1 cellular context compared by ENCODE assay signal in the genomic region with DNA sequence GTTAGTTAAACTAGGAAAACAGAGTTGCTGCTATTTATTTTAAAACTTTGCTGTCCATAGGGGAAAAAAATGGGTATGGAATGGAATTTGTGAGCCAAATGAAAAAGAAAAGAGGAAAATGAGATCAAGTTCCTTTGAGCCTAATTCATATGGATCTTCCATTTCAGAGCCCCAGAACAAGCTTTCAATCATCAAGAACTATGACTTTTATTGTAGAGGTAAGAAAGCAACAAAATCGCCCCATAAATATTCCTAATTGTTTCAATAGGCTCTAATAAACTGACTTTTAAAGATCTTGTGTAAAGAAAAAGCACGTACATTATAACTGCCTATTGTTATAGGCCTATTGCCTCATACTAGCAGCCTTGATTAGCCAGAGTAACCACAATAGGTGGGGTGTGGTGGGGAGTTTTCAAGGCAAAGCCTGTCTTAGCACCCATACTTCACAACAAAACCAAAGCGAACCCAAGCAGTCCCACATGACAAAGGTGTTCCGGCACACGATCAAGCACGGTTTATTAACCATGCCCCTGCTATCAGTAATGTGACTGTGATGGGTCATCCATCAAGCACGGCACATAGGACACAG.
TF ChIP-seq lines count a peak whose summit lies in the region.

No MANE protein-coding gene starts in this region.

TF ChIP-seq in IMR-90, 13 proteins besides CTCF, POLR2A, EP300 and RAD21:
- TF ChIP-seq CHD1 (IDR thresholded peaks at IDR 0.05; ENCODE audit: low read depth, low read length), result no peak
- no peak for TF ChIP-seq RFX5 (IDR thresholded peaks at IDR 0.05; ENCODE audit: low read depth, low read length)
TF ChIP-seq in IMR-90: peak in this region for 0.
